In the genomic region with DNA sequence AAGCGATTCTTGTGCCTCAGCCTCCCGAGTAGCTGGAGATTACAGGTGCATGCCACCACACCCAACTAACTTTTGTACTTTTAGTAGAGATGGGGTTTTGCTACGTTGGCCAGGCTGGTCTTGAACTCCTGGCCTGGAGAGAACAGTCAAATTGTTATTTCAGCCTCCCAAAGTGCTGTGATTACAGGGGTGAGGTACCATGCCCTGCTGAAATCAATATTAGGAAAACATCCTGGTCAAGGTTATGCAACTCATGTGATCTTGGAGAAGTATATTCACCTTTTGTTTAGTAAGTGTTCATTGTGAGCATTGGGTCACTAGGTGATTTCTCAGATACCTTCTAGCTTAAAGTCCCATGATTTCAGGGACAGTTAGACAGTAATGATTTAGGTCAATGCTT, we compare ENCODE assay signal across 23 cellular contexts.
DNase-seq lines count a peak whose midpoint lies in the region; ATAC-seq, FAIRE-seq and TF ChIP-seq lines count a peak whose summit lies in the region.
"Had no signal": no experiment of that assay in that cellular context is flagged by ENCODE, and none has a peak within 500 bp of the region (broad histone marks: within the 10 kb centered on the region; RNA-seq: fewer than 3 reads in every experiment).

No MANE protein-coding gene starts in this region.

- H3K9ac ChIP-seq in HepG2 (ENCODE audit: insufficient read depth, low read depth, low read length) = no peak overlapping the region
- H3K9ac ChIP-seq in neural progenitor cell = no peak overlapping the region
- H3K9ac ChIP-seq: BLaER1 treated with 17β-estradiol and CSF1 and Interleukin-3, amounts not matched to agents 10 nM and 100 nM had no signal

- DNase-seq in HepG2 (ENCODE audit: low spot score) (no peak), right lobe of liver (no peak), hepatocyte (ENCODE audit: low spot score) (no peak), neural progenitor cell (ENCODE audit: low spot score) (no peak), urothelium cell line (ENCODE audit: low spot score) (no peak), dorsolateral prefrontal cortex (no peak), HAP-1 (ENCODE audit: low spot score in 2 of 2) (no peak), GDM1 (lab: John Stamatoyannopoulos, UW) (no peak)
- DNase-seq: AML-193; CD4-positive, alpha-beta T cell; CD8-positive, alpha-beta T cell; DMS153; DMS53; DMS79; DND-41; EL; GF-D8 had no signal

- 100% methylated on average over 3 of the region's 3 CpGs for WGBS in HepG2 (ENCODE audit: low lambda C conversion rate)
- 81% methylated on average over 3 of the region's 3 CpGs for WGBS in right lobe of liver (ENCODE audit: insufficient coverage, low coverage, low lambda C conversion rate, missing lambda C conversion rate)
- 88% methylated on average over 3 of the region's 3 CpGs for WGBS in hepatocyte (ENCODE audit: low lambda C conversion rate, missing lambda C conversion rate)

- CTCF ChIA-PET in HepG2 (lab: Yijun Ruan, JAX; ENCODE audit: low intra/inter-chr PET ratio, low total read pairs) = no interaction called here

- no peaks in the 10 kb centered on the region for H3K27me3 Mint-ChIP-seq in neural progenitor cell (ENCODE audit: insufficient read depth, low read depth)
- H3K27me3 Mint-ChIP-seq: CD4-positive, alpha-beta T cell had no signal

- H3K4me1 ChIP-seq in HepG2 (ENCODE audit: insufficient read depth, low read length) (peaks cover 52% of the 10 kb centered on the region), right lobe of liver (no peaks in the 10 kb centered on the region), hepatocyte (ENCODE audit: insufficient read depth) (peaks cover 16% of the 10 kb centered on the region), neural progenitor cell (peaks cover 13% of the 10 kb centered on the region), HAP-1 (peaks cover 25% of the 10 kb centered on the region)

- no peaks in the 10 kb centered on the region for H3K9me3 Mint-ChIP-seq in neural progenitor cell
- H3K9me3 Mint-ChIP-seq: CD4-positive, alpha-beta T cell; CD8-positive, alpha-beta T cell had no signal

- TF ChIP-seq EP300 in HepG2 (IDR thresholded peaks at IDR 0.05; ENCODE audit: low read depth in 2 of 2, low read length in 2 of 2) = no peak
- no peak for TF ChIP-seq EP300 in HepG2 (CRISPR knock-in tag; IDR thresholded peaks at IDR 0.05; ENCODE audit: borderline replicate concordance)

- no peaks in the 10 kb centered on the region for H3K9me2 ChIP-seq in hepatocyte (replicated peaks; ENCODE audit: insufficient read depth)

- in situ Hi-C loops in HepG2 (cut with HindIII; ENCODE audit: extremely low pct_ligation_motif_present, low pct_unique_long_range_greater_than_20kb) (no loop called here), HAP-1 (cut with MboI; ENCODE audit: low sequenced_read_pairs) (no loop called here)

- peaks cover 11% of the 10 kb centered on the region for H3K4me1 Mint-ChIP-seq in neural progenitor cell
- H3K4me1 Mint-ChIP-seq: B cell had no signal

- H3K4me3 ChIP-seq in HepG2 (replicated peaks in 1 of 3; ENCODE audit: insufficient read depth in 1 of 3, low read depth in 2 of 3, low read length in 3 of 3) = no peak overlapping the region
- H3K4me3 ChIP-seq in right lobe of liver = no peak overlapping the region
- H3K4me3 ChIP-seq in hepatocyte = no peak overlapping the region
- no peak overlapping the region for H3K4me3 ChIP-seq in neural progenitor cell
- no peak overlapping the region for H3K4me3 ChIP-seq in dorsolateral prefrontal cortex
- no peak overlapping the region for H3K4me3 ChIP-seq in HAP-1
- H3K4me3 ChIP-seq: A549; BLaER1 treated with 17β-estradiol and CSF1 and Interleukin-3, amounts not matched to agents 10 nM and 100 nM had no signal

- TF ChIP-seq RAD21 in HepG2 (CRISPR knock-in tag; IDR thresholded peaks at IDR 0.05) = no peak

- POLR2A ChIA-PET in HepG2 (lab: Yijun Ruan, JAX) = no interaction called here

- H3K9me3 ChIP-seq in HepG2 (ENCODE audit: low read length) (no peaks in the 10 kb centered on the region), right lobe of liver (no peaks in the 10 kb centered on the region), hepatocyte (ENCODE audit: low read depth) (no peaks in the 10 kb centered on the region), neural progenitor cell (ENCODE audit: low read depth) (no peaks in the 10 kb centered on the region), HAP-1 (no peaks in the 10 kb centered on the region)
- H3K9me3 ChIP-seq: A549 had no signal

- no TSS peak for BruUV-seq in HepG2 (replicated peaks; lab: Mats Ljungman, UMichigan)

- no peaks in the 10 kb centered on the region for H4K20me1 ChIP-seq in HepG2 (ENCODE audit: insufficient read depth, low read length)
- H4K20me1 ChIP-seq in hepatocyte (ENCODE audit: insufficient read depth, poor library complexity, severe bottlenecking) = no peaks in the 10 kb centered on the region
- peaks cover 8% of the 10 kb centered on the region for H4K20me1 ChIP-seq in neural progenitor cell (ENCODE audit: low read depth)
- H4K20me1 ChIP-seq: BLaER1 treated with 17β-estradiol and CSF1 and Interleukin-3, amounts not matched to agents 10 nM and 100 nM had no signal

- peaks cover 11% of the 10 kb centered on the region for H3F3A ChIP-seq in neural progenitor cell (ENCODE audit: low read depth)

- H3K27ac Mint-ChIP-seq in neural progenitor cell = no peak overlapping the region
- H3K27ac Mint-ChIP-seq: B cell; CD4-positive, alpha-beta T cell; CD8-positive, alpha-beta T cell had no signal

- H3K36me3 Mint-ChIP-seq in neural progenitor cell = peaks cover 6% of the 10 kb centered on the region
- H3K36me3 Mint-ChIP-seq: CD8-positive, alpha-beta T cell had no signal

- H3K36me3 ChIP-seq in HepG2 (replicated peaks in 1 of 2; ENCODE audit: control insufficient read depth in 1 of 2, insufficient read depth in 2 of 2, low read length in 2 of 2) (no peaks in the 10 kb centered on the region), right lobe of liver (no peaks in the 10 kb centered on the region), hepatocyte (replicated peaks; ENCODE audit: insufficient read depth, low read depth) (no peaks in the 10 kb centered on the region), neural progenitor cell (no peaks in the 10 kb centered on the region), HAP-1 (replicated peaks) (no peaks in the 10 kb centered on the region)

- H3K27me3 ChIP-seq in HepG2 (ENCODE audit: control insufficient read depth in 1 of 2, insufficient read depth in 2 of 2, low read length in 2 of 2) (no peaks in the 10 kb centered on the region), right lobe of liver (no peaks in the 10 kb centered on the region), hepatocyte (no peaks in the 10 kb centered on the region), neural progenitor cell (no peaks in the 10 kb centered on the region), dorsolateral prefrontal cortex (no peaks in the 10 kb centered on the region), HAP-1 (ENCODE audit: low read depth) (no peaks in the 10 kb centered on the region)
- H3K27me3 ChIP-seq: BLaER1 treated with 17β-estradiol and CSF1 and Interleukin-3, amounts not matched to agents 10 nM and 100 nM had no signal

- FAIRE-seq in HepG2 (lab: Jason Lieb, UNC) = no peak
- peak; percentile 76 for FAIRE-seq in urothelium cell line (lab: Jason Lieb, UNC)
- FAIRE-seq: A549, GM12891 had no signal

- H2AFZ ChIP-seq in HepG2 (ENCODE audit: low read length) (no peak overlapping the region), hepatocyte (no peak overlapping the region), neural progenitor cell (replicated peaks) (no peak overlapping the region)

- H3K27ac ChIP-seq in HepG2 (ENCODE audit: extremely low read length, insufficient read depth, low read length) (no peak overlapping the region), right lobe of liver (no peak overlapping the region), hepatocyte (peak overlapping the region; percentile 92), neural progenitor cell (peak overlapping the region; percentile 49), dorsolateral prefrontal cortex (no peak overlapping the region)
- H3K27ac ChIP-seq: 22Rv1; A549; BLaER1 treated with 17β-estradiol and CSF1 and Interleukin-3, amounts not matched to agents 10 nM and 100 nM; C4-2B had no signal

- ATAC-seq in HepG2 (no peak), right lobe of liver (no peak)
- ATAC-seq: A549; CD8-positive, alpha-beta T cell had no signal

- H3K79me2 ChIP-seq in HepG2 (ENCODE audit: insufficient read depth, low read length) (no peaks in the 10 kb centered on the region), hepatocyte (no peaks in the 10 kb centered on the region), neural progenitor cell (ENCODE audit: low read depth) (no peaks in the 10 kb centered on the region)

- no peak for TF ChIP-seq CTCF in HepG2 (CRISPR knock-in tag; IDR thresholded peaks at IDR 0.05)
- no peak for TF ChIP-seq CTCF in right lobe of liver (IDR thresholded peaks at IDR 0.05)
- TF ChIP-seq CTCF in hepatocyte (IDR thresholded peaks at IDR 0.05; ENCODE audit: poor library complexity) = no peak
- no peak for TF ChIP-seq CTCF in neural progenitor cell (IDR thresholded peaks at IDR 0.05)
- no peak for TF ChIP-seq CTCF in dorsolateral prefrontal cortex (IDR thresholded peaks at IDR 0.05 in 54 of 56, conservative IDR thresholded peaks at IDR 0.05 in 2 of 56; ENCODE audit: low read depth in 1 of 56, partially characterized antibody in 56 of 56)

- no peak for TF ChIP-seq POLR2A in HepG2 (IDR thresholded peaks at IDR 0.05; ENCODE audit: insufficient read depth in 1 of 2, low read depth in 2 of 2, low read length in 2 of 2)
- no peak for TF ChIP-seq POLR2A in right lobe of liver (IDR thresholded peaks at IDR 0.05)

- H3K4me2 ChIP-seq in HepG2 (ENCODE audit: low read depth, low read length) (no peak overlapping the region), hepatocyte (no peak overlapping the region), neural progenitor cell (peak overlapping the region; percentile 40)
- H3K4me2 ChIP-seq: A549; BLaER1 treated with 17β-estradiol and CSF1 and Interleukin-3, amounts not matched to agents 10 nM and 100 nM had no signal

- H3K4me3 Mint-ChIP-seq in neural progenitor cell = no peak overlapping the region
- H3K4me3 Mint-ChIP-seq: B cell; CD4-positive, alpha-beta T cell; CD8-positive, alpha-beta T cell had no signal

- intact Hi-C loops in HepG2 (cut with micrococcal nuclease; ENCODE audit: unreplicated experiment) (no loop called here), right lobe of liver (cut with DNase I) (no loop called here), dorsolateral prefrontal cortex (cut with DNase I) (no loop called here)

TF ChIP-seq in HepG2, 621 proteins besides CTCF, POLR2A, EP300 and RAD21:
- TF ChIP-seq ZNF891 (CRISPR knock-in tag; IDR thresholded peaks at IDR 0.05) (no peak), SOX13 (IDR thresholded peaks at IDR 0.05) (no peak), SOX13 (CRISPR knock-in tag; conservative IDR thresholded peaks at IDR 0.05 in 1 of 2, IDR thresholded peaks at IDR 0.05 in 1 of 2) (peak in 1 of 2 experiments; percentile 41; a peak in 1 of 4 replicates), MATR3 (CRISPR knock-in tag; IDR thresholded peaks at IDR 0.05) (no peak), ZSCAN25 (CRISPR knock-in tag; IDR thresholded peaks at IDR 0.05) (peak; percentile 96), ONECUT2 (CRISPR knock-in tag; IDR thresholded peaks at IDR 0.05) (peak; percentile 79), SOX6 (IDR thresholded peaks at IDR 0.05) (no peak), SOX6 (CRISPR knock-in tag; IDR thresholded peaks at IDR 0.05) (peak; percentile 39; the same call in 1 of the 2 replicates)

Comparison
In these comparisons a context has a peak if more than half of its experiments do, and no peak if none do; other contexts are left out.
1. H3K27ac ChIP-seq: peak in hepatocyte (single experiment) and neural progenitor cell (single experiment); none in HepG2 (single experiment), right lobe of liver (0 of 3) and dorsolateral prefrontal cortex (0 of 59).